ENCODE assay signal across 9 cellular contexts in the genomic region with DNA sequence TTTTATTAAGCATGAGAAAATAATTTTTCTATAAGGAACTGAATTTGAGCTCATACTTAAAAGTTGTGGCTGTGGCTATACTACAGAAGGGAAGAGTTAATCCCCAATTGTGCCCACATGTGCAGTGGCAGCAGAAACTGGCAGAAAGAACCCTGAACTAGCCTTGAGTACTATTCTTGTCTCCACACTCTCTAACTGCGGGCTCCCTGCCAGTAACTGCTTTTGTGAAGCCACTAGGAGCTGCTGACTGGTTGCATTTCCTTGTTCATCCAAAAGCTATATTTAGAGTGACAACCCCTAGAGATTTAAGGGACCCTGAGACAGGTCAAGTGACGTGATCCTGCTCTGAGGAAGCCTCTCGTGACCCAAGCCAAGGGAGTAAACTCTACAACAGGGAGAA.
DNase-seq lines count a peak whose midpoint lies in the region; ATAC-seq and TF ChIP-seq lines count a peak whose summit lies in the region.
"Had no signal": no experiment of that assay in that cellular context is flagged by ENCODE, and none has a peak within 500 bp of the region (broad histone marks: within the 10 kb centered on the region; RNA-seq: fewer than 3 reads in every experiment).

No MANE protein-coding gene starts in this region.

- H3K36me3 ChIP-seq in lung (ENCODE audit: control insufficient read depth in 2 of 2, insufficient read depth in 2 of 2, low read length in 2 of 2): no peaks in the 10 kb centered on the region

- H3K27ac ChIP-seq in caudate nucleus (ENCODE audit: low read depth, low read length) (no peak overlapping the region), lung (ENCODE audit: low read depth in 1 of 2, low read length in 1 of 2) (peak overlapping the region in 1 of 2 donors; percentile 73), substantia nigra (ENCODE audit: low read depth, low read length, poor library complexity, severe bottlenecking) (no peak overlapping the region)
- H3K27ac ChIP-seq: hepatocyte had no signal

- no peaks in the 10 kb centered on the region for H3K27me3 ChIP-seq in lung (ENCODE audit: control insufficient read depth, insufficient read depth)
- H3K27me3 ChIP-seq: hepatocyte had no signal

- DNase-seq in NCI-H446 (lab: John Stamatoyannopoulos, UW) (peak; percentile 26 to 82), caudate nucleus (lab: John Stamatoyannopoulos, UW) (peak in 43 of 61 donors; percentile 1 to 77 (median 17)), lung (ENCODE audit: low spot score) (peak; percentile 54), substantia nigra (lab: John Stamatoyannopoulos, UW) (peak in 42 of 49 donors; percentile 4 to 79 (median 46)), DMS153 (lab: John Stamatoyannopoulos, UW) (no peak)
- DNase-seq in stimulated activated CD4-positive, alpha-beta T cell treated with anti-CD3 and anti-CD28 coated beads, Interleukin-12 subunit alpha, Interleukin-12 subunit beta, amount 100 ng/mL, for 4 hours: no peak

- ATAC-seq in lung (ENCODE audit: insufficient read depth, low FRiP score): peak; percentile 62
- ATAC-seq in HG03095 (IDR thresholded peaks at IDR 0.05; ENCODE audit: unreplicated experiment): no peak
- ATAC-seq in HG03342 (IDR thresholded peaks at IDR 0.05; ENCODE audit: unreplicated experiment): no peak

- H3K4me1 ChIP-seq in lung (ENCODE audit: control insufficient read depth in 2 of 2, insufficient read depth in 2 of 2, low read length in 2 of 2): peaks cover 1 to 25% of the 10 kb centered on the region in 2 donors

- H3K9me3 ChIP-seq in lung (ENCODE audit: control insufficient read depth in 2 of 2, insufficient read depth in 1 of 2, low read length in 1 of 2): no peaks in the 10 kb centered on the region

- no peak for TF ChIP-seq CTCF in lung (IDR thresholded peaks at IDR 0.05; ENCODE audit: control extremely low read depth, extremely low read depth)

- H3K4me3 ChIP-seq in lung: no peak overlapping the region
- H3K4me3 ChIP-seq: hepatocyte had no signal

- 29 to 58% methylated on average over 3 of the region's 3 CpGs for whole genome bisulfite sequencing in lung, 2 donors

Comparison
In these comparisons a context has a peak if more than half of its experiments do, and no peak if none do; other contexts are left out.
1. DNase-seq: peak in NCI-H446 (2 of 2), caudate nucleus (43 of 61), lung (single experiment) and substantia nigra (42 of 49); none in DMS153 (single experiment) and stimulated activated CD4-positive, alpha-beta T cell treated with anti-CD3 and anti-CD28 coated beads, Interleukin-12 subunit alpha, Interleukin-12 subunit beta, amount 100 ng/mL, for 4 hours (single experiment).